Comparison of ENCODE assay signal across 23 cellular contexts in the genomic region with DNA sequence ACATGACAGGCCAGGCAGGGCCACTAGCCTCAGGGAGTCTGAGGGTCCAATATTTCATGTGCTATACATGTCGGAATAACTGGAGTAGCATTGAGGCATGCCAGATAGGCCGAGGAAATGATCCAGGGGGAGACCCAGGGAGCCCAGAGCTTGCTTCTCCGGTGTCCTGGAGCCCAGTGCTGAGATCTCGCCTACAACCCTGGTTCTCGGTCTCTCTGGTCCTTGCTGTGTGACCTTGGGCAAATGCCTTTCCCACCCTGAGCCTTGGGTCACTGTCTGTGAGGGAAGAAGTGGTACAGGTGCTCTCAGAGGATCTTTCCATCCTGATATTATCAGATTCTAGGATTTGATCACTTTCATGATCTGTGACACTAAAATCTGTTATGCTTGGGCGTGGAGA. TPM values are rescaled to one million over a fixed set of nuclear protein-coding genes. Genes with fewer than 3 reads are reported as not detected.
"Had no signal": no experiment of that assay in that cellular context is flagged by ENCODE, and none has a peak within 500 bp of the region (broad histone marks: within the 10 kb centered on the region; RNA-seq: fewer than 3 reads in every experiment).

No MANE protein-coding gene starts in this region.

- H3K4me3 ChIP-seq: SJSA1, SK-N-MC had no signal

- H3K9ac ChIP-seq: KMS-11 had no signal

- H3K4me2 ChIP-seq: KMS-11 had no signal

- FAIRE-seq: RCC 7860 had no signal

- H3K27ac ChIP-seq: KMS-11, SJSA1, SK-N-MC had no signal

- H3K36me3 ChIP-seq: SJSA1 had no signal

- DNase-seq: Kasumi-1, MM.1S, NCI-H1092 treated with DMSO at 0.1 percent for 48 hours, NCI-H1436, NCI-H187, NCI-H2029, NCI-H2081 treated with DMSO at 0.1 percent for 48 hours, NCI-H2171, NCI-H226, NCI-H446, NCI-H510A, NCI-H524 treated with DMSO at 0.1 percent for 48 hours, NCI-H69, NCI-H774, Right ventricle myocardium superior, RPMI8226, SIG-M5 had no signal

- H3K27me3 ChIP-seq: SJSA1 had no signal

- H3K9me3 ChIP-seq: SJSA1 had no signal

RNA-seq across cellular contexts. Expression of gene CBLC, which starts 11.3 kb away (rescaled TPM):
- total RNA-seq: HT1080, M059J, Right ventricle myocardium superior, SJSA1 had no signal
